ENCODE assay signal across 25 cellular contexts in genomic region chr9:81369136-81369535, GRCh38.
"Had no signal": no experiment of that assay in that cellular context is flagged by ENCODE, and none has a peak within 500 bp of the region (broad histone marks: within the 10 kb centered on the region; RNA-seq: fewer than 3 reads in every experiment).

No MANE protein-coding gene starts in this region.

- H3K27me3 ChIP-seq: heart left ventricle, left lung, ovary, right atrium auricular region, right lobe of liver, stomach, testis, thyroid gland, transverse colon, vagina had no signal

- H3K4me1 Mint-ChIP-seq: immature natural killer cell; naive B cell; natural killer cell; stimulated activated naive B cell treated with anti-CD40 and anti-IgM and Interleukin-4, amounts not matched to agents 10 μg/mL and 1 μg/mL and 100 μg/mL, for 72 hours had no signal

- H3K27ac ChIP-seq: heart left ventricle, left lung, lower lobe of right lung, ovary, right atrium auricular region, right lobe of liver, stomach, testis, thyroid gland, transverse colon, vagina had no signal

- H3K4me1 ChIP-seq: left lung, lower lobe of right lung, stomach, testis, thyroid gland, transverse colon, vagina had no signal

- ATAC-seq: heart left ventricle; left colon; left lung; lower lobe of right lung; natural killer cell; right lobe of liver; stimulated activated naive B cell treated with anti-CD40 and anti-IgM and Interleukin-4, amounts not matched to agents 10 μg/mL and 1 μg/mL and 100 μg/mL, for 72 hours; stimulated activated naive CD8-positive, alpha-beta T cell treated with anti-CD3 and anti-CD28 coated beads, Interleukin-15, Interleukin-2, amounts not matched to agents 100 U/mL and 50 U/mL, for 24 hours had no signal

- DNase-seq: heart left ventricle; hypothalamus; immature natural killer cell; kidney; left colon; left lung; lower lobe of right lung; mammary epithelial cell; mesenchymal stem cell; naive B cell; natural killer cell; ovary; right lobe of liver; stimulated activated CD4-positive, alpha-beta T cell treated with anti-CD3 and anti-CD28 coated beads, Interleukin-1b, Interleukin-23, amount 100 ng/mL, for 48 hours; stimulated activated CD4-positive, alpha-beta T cell treated with anti-CD3 and anti-CD28 coated beads, Interleukin-4, amount 100 ng/mL, for 1 hour; stimulated activated naive B cell treated with anti-CD40 and anti-IgM and Interleukin-4, amounts not matched to agents 10 μg/mL and 1 μg/mL and 100 μg/mL, for 72 hours; stimulated activated naive CD8-positive, alpha-beta T cell treated with anti-CD3 and anti-CD28 coated beads, Interleukin-15, Interleukin-2, amounts not matched to agents 100 U/mL and 50 U/mL, for 24 hours; stomach; testis; thyroid gland; transverse colon had no signal

- H3K27me3 Mint-ChIP-seq: naive B cell; stimulated activated naive B cell treated with anti-CD40 and anti-IgM and Interleukin-4, amounts not matched to agents 10 μg/mL and 1 μg/mL and 100 μg/mL, for 72 hours had no signal

- H3K4me3 Mint-ChIP-seq: immature natural killer cell; naive B cell; natural killer cell; stimulated activated naive B cell treated with anti-CD40 and anti-IgM and Interleukin-4, amounts not matched to agents 10 μg/mL and 1 μg/mL and 100 μg/mL, for 72 hours had no signal

- H3K9me3 ChIP-seq: ovary, right lobe of liver, testis, thyroid gland, vagina had no signal

- H3K27ac Mint-ChIP-seq: immature natural killer cell; naive B cell; natural killer cell; progenitor cell of endocrine pancreas; stimulated activated naive B cell treated with anti-CD40 and anti-IgM and Interleukin-4, amounts not matched to agents 10 μg/mL and 1 μg/mL and 100 μg/mL, for 72 hours had no signal

- H3K4me3 ChIP-seq: heart left ventricle, left lung, lower lobe of right lung, ovary, right atrium auricular region, right lobe of liver, smooth muscle cell, stomach, testis, thyroid gland, transverse colon, vagina had no signal

- H3K4me2 ChIP-seq: smooth muscle cell had no signal

- H3K36me3 ChIP-seq: heart left ventricle, left lung, lower lobe of right lung, ovary, right atrium auricular region, right lobe of liver, stomach, thyroid gland, transverse colon, vagina had no signal

- H3K36me3 Mint-ChIP-seq: immature natural killer cell, naive B cell, natural killer cell had no signal
